Comparison of ENCODE assay signal across 8 cellular contexts in genomic region chr11:82900277-82901164, GRCh38. TPM values are rescaled to one million over a fixed set of nuclear protein-coding genes. Genes with fewer than 3 reads are reported as not detected.
A peak's percentile ranks its signal among the peaks of the same experiment; 100 is the strongest.
DNase-seq lines count a peak whose midpoint lies in the region; ATAC-seq and TF ChIP-seq lines count a peak whose summit lies in the region.

Gene PRCP (minus strand): TSS chr11:82900430. CDS start chr11:82900402, 28 bp downstream.

- H3K27ac ChIP-seq in PC-9 (peak within 1 kb of the TSS; percentile 31; the same call in 1 of the 2 replicates), muscle layer of duodenum (ENCODE audit: low read length) (peak within 1 kb of the TSS; percentile 93)

- H3K4me2 ChIP-seq in PC-9 = peak within 1 kb of the TSS; percentile 87

- H3K36me3 Mint-ChIP-seq in activated T-cell treated with anti-CD3 and anti-CD28 coated beads, Interleukin-2, amount 50 U/mL, for 4 hours (ENCODE audit: insufficient read depth) = peaks cover 4% of the 10 kb centered on the region

- no peaks in the 10 kb centered on the region for H3K9me3 ChIP-seq in PC-9 (ENCODE audit: insufficient read depth, low read depth)
- no peaks in the 10 kb centered on the region for H3K9me3 ChIP-seq in muscle layer of duodenum (ENCODE audit: control insufficient read depth in 1 of 2, low read length in 2 of 2)

- H3K4me1 ChIP-seq in PC-9 (replicated peaks; ENCODE audit: insufficient read depth) = peaks cover 17% of the 10 kb centered on the region
- peaks cover 0 to 22% of the 10 kb centered on the region in 2 donors for H3K4me1 ChIP-seq in muscle layer of duodenum (ENCODE audit: control insufficient read depth in 1 of 2, insufficient read depth in 2 of 2, low read length in 2 of 2)

- H3K36me3 ChIP-seq in PC-9 (ENCODE audit: low read depth) (no peaks in the 10 kb centered on the region), muscle layer of duodenum (ENCODE audit: control insufficient read depth in 1 of 2, insufficient read depth in 2 of 2, low read length in 2 of 2) (no peaks in the 10 kb centered on the region)

- CTCF ChIA-PET in PC-9 (lab: Charles Lee) = interaction anchor here (0.6 to 1.4 kb wide), 2 partner anchors 33 to 908 kb away, joined by 3 to 8 read pairs; no protein-coding TSS in a partner anchor

- H3K9me3 Mint-ChIP-seq in activated T-cell treated with anti-CD3 and anti-CD28 coated beads, Interleukin-2, amount 50 U/mL, for 4 hours = no peaks in the 10 kb centered on the region

- peaks cover 38% of the 10 kb centered on the region for H3K79me2 ChIP-seq in PC-9 (ENCODE audit: low read depth)

- H4K20me1 ChIP-seq in PC-9 (ENCODE audit: insufficient read depth) = no peaks in the 10 kb centered on the region

- H3K4me3 Mint-ChIP-seq in activated T-cell treated with anti-CD3 and anti-CD28 coated beads, Interleukin-2, amount 50 U/mL, for 4 hours = peak within 1 kb of the TSS; percentile 98

- peaks cover 42% of the 10 kb centered on the region for H3K4me1 Mint-ChIP-seq in activated T-cell treated with anti-CD3 and anti-CD28 coated beads, Interleukin-2, amount 50 U/mL, for 4 hours (ENCODE audit: low read depth)

- H3K9me2 ChIP-seq in PC-9 (ENCODE audit: insufficient read depth) = no peaks in the 10 kb centered on the region

- H3K4me3 ChIP-seq in PC-9 (peak within 1 kb of the TSS; percentile 88), muscle layer of duodenum (ENCODE audit: low read depth in 1 of 2, low read length in 2 of 2) (peak within 1 kb of the TSS; percentile 78 to 92)

- intact Hi-C loops in PC-9 (cut with micrococcal nuclease; ENCODE audit: unreplicated experiment) = loop anchor here (1.0 to 2.0 kb wide), 7 partner anchors 34 to 824 kb away; partner anchors contain the start of genes ANKRD42 and PCF11

- H3K27me3 Mint-ChIP-seq in activated T-cell treated with anti-CD3 and anti-CD28 coated beads, Interleukin-2, amount 50 U/mL, for 4 hours (ENCODE audit: low read depth) = no peaks in the 10 kb centered on the region

- DNase-seq in DMS153 (lab: John Stamatoyannopoulos, UW) = peak; percentile 86
- DNase-seq in PC-9 = peak; percentile 92 to 95
- peak; percentile 86 for DNase-seq in activated T-cell treated with anti-CD3 and anti-CD28 coated beads, Interleukin-2, amount 50 U/mL, for 4 hours
- peak; percentile 88 to 90 for DNase-seq in stimulated activated CD8-positive, alpha-beta memory T cell treated with anti-CD3 and anti-CD28 coated beads, Interleukin-7, amount 100 ng/mL, for 4 hours (ENCODE audit: low read depth in 2 of 2)

- no peak for TF ChIP-seq EP300 in Ishikawa (IDR thresholded peaks at IDR 0.05; ENCODE audit: borderline replicate concordance)

- POLR2A ChIA-PET in PC-9 (lab: Charles Lee; ENCODE audit: unreplicated experiment) = interaction anchor here (0.5 to 1.2 kb wide), 10 partner anchors 33 to 694 kb away, joined by 3 to 14 read pairs (median 4); partner anchors contain the start of genes CCDC90B and PCF11

- no peak for TF ChIP-seq RAD21 in Ishikawa (IDR thresholded peaks at IDR 0.05; ENCODE audit: low read depth)

- H3K27me3 ChIP-seq in PC-9 (ENCODE audit: insufficient read depth, low read depth) (no peaks in the 10 kb centered on the region), muscle layer of duodenum (ENCODE audit: low read depth, low read length) (no peaks in the 10 kb centered on the region)

- TF ChIP-seq CTCF in PC-9 (conservative IDR thresholded peaks at IDR 0.05) = no peak

- BruUV-seq in PC-9 (replicated peaks; lab: Mats Ljungman, UMichigan) = no TSS peak

- ATAC-seq in GM21576 (IDR thresholded peaks at IDR 0.05; ENCODE audit: unreplicated experiment) (peak; percentile 81), esophagus mucosa (peak; percentile 90)
- ATAC-seq in activated T-cell treated with anti-CD3 and anti-CD28 coated beads, Interleukin-2, amount 50 U/mL, for 4 hours = peak; percentile 87 to 88

- peaks cover 4% of the 10 kb centered on the region; the same call in 1 of the 2 replicates for H3F3A ChIP-seq in PC-9 (ENCODE audit: insufficient read depth, low read depth)

- H2AFZ ChIP-seq in PC-9 = peak within 1 kb of the TSS; percentile 98

TF ChIP-seq in Ishikawa, 13 proteins besides CTCF, POLR2A, EP300 and RAD21:
- TF ChIP-seq YY1 (IDR thresholded peaks at IDR 0.05; ENCODE audit: low read depth) = no peak
- TF ChIP-seq TCF12 (IDR thresholded peaks at IDR 0.05; ENCODE audit: low read depth) = 0 out of 2 replicates have a peak, but pooled peaks have one; percentile 11
- no peak for TF ChIP-seq EGR1 (IDR thresholded peaks at IDR 0.05)
- TF ChIP-seq CEBPB (IDR thresholded peaks at IDR 0.05) = peak; percentile 79
- TF ChIP-seq TAF1 (IDR thresholded peaks at IDR 0.05; ENCODE audit: low read depth) = peak; percentile 80; the same call in 1 of the 2 replicates
- no peak for TF ChIP-seq CREB1 (IDR thresholded peaks at IDR 0.05; ENCODE audit: low read depth)

RNA-seq across cellular contexts. Expression of gene PRCP, which starts in this region (rescaled TPM):
- total RNA-seq in PC-9 (2021) = 42.7 and 46.2 TPM in 2 replicates
- total RNA-seq in activated T-cell treated with anti-CD3 and anti-CD28 coated beads, Interleukin-2, amount 50 U/mL, for 4 hours = 10 to 100 TPM; 11.8 to 15.5 (median 13.8) TPM
- total RNA-seq in esophagus mucosa = 48.5 TPM

Comparison
In these comparisons a context has a peak if more than half of its experiments do, and no peak if none do; other contexts are left out.
1. Peak in every context shown above with its lines: DNase-seq, ATAC-seq, H3K4me3 ChIP-seq and H3K27ac ChIP-seq.